Comparison of ENCODE assay signal across 8 cellular contexts in genomic region chr2:100381240-100381639, GRCh38. TPM values are rescaled to one million over a fixed set of nuclear protein-coding genes. Genes with fewer than 3 reads are reported as not detected.
DNase-seq lines count a peak whose midpoint lies in the region; ATAC-seq, FAIRE-seq and TF ChIP-seq lines count a peak whose summit lies in the region.

No MANE protein-coding gene starts in this region.

- CTCF ChIA-PET in endothelial cell of umbilical vein (lab: Charles Lee): interaction anchor here (0.6 to 12.1 kb wide), 56 partner anchors 9 to 1296 kb away, joined by 3 to 724 read pairs (median 5); partner anchors contain the start of gene CHST10

- H3K79me2 ChIP-seq in endothelial cell of umbilical vein (ENCODE audit: control insufficient read depth, insufficient read depth, low read length): no peaks in the 10 kb centered on the region

- H3K9me3 Mint-ChIP-seq in naive B cell: no peaks in the 10 kb centered on the region

- no peaks in the 10 kb centered on the region for H3K9me1 ChIP-seq in endothelial cell of umbilical vein (replicated peaks; ENCODE audit: control insufficient read depth, extremely low read depth, insufficient read depth, low read length)

- dilution Hi-C loops in endothelial cell of umbilical vein (cut with MboI; ENCODE audit: extremely low pct_ligation_motif_present, low sequenced_read_pairs): no loop called here

- no peak overlapping the region for H3K27ac ChIP-seq in endothelial cell of umbilical vein (ENCODE audit: insufficient read depth, low read depth, low read length)

- no peak overlapping the region for H3K4me2 ChIP-seq in endothelial cell of umbilical vein (ENCODE audit: insufficient read depth, low read length)

- no peaks in the 10 kb centered on the region for H4K20me1 ChIP-seq in endothelial cell of umbilical vein (replicated peaks; ENCODE audit: control insufficient read depth, extremely low read depth, insufficient read depth, low read length)

- POLR2A ChIA-PET in endothelial cell of umbilical vein (lab: Charles Lee): interaction anchor here (0.9 kb wide), 1 partner anchor 119 kb away, joined by 6 read pairs; no protein-coding TSS in a partner anchor

- H3K36me3 Mint-ChIP-seq in naive B cell: no peaks in the 10 kb centered on the region

- no TSS peak for BruUV-seq in endothelial cell of umbilical vein (replicated peaks; lab: Mats Ljungman, UMichigan)

- H3K27me3 ChIP-seq in endothelial cell of umbilical vein (ENCODE audit: control insufficient read depth in 2 of 2, insufficient read depth in 2 of 2, low read length in 2 of 2): peaks cover 4 to 6% of the 10 kb centered on the region in 2 experiments

- TF ChIP-seq CTCF in GM13976 (IDR thresholded peaks at IDR 0.05; ENCODE audit: borderline replicate concordance, control extremely low read depth, extremely low read depth, insufficient read depth, missing control alignments) (peak; percentile 76), endothelial cell of umbilical vein (IDR thresholded peaks at IDR 0.05; ENCODE audit: extremely low read depth in 1 of 2, insufficient read depth in 1 of 2, low read depth in 1 of 2, low read length in 2 of 2) (peak; percentile 81 to 87)

- no peaks in the 10 kb centered on the region for H3K36me3 ChIP-seq in endothelial cell of umbilical vein (ENCODE audit: control insufficient read depth in 2 of 2, extremely low read depth in 1 of 2, insufficient read depth in 2 of 2, low read length in 2 of 2)

- no peak overlapping the region for H3K4me3 Mint-ChIP-seq in naive B cell

- peak; percentile 66 for ATAC-seq in HG03571 (IDR thresholded peaks at IDR 0.05; ENCODE audit: unreplicated experiment)
- ATAC-seq in naive B cell (ENCODE audit: low read depth in 2 of 2): peak; percentile 98

- peaks cover 7 to 13% (median 7%) of the 10 kb centered on the region in 3 donors for H3K4me1 Mint-ChIP-seq in naive B cell

- peak overlapping the region in 1 of 6 donors; percentile 11 for H3K27ac Mint-ChIP-seq in naive B cell

- H3K4me1 ChIP-seq in endothelial cell of umbilical vein (ENCODE audit: control insufficient read depth, extremely low read depth, insufficient read depth, low read length): no peaks in the 10 kb centered on the region

- in situ Hi-C loops in GM13976 (cut with MboI; ENCODE audit: low sequenced_read_pairs, unreplicated experiment): loop anchor here (10.0 kb wide), 1 partner anchor 116 kb away; no protein-coding TSS in a partner anchor

- FAIRE-seq in A204.1 (lab: Jason Lieb, UNC) (peak; percentile 47), endothelial cell of umbilical vein (lab: Jason Lieb, UNC) (peak; percentile 78)

- H3K27me3 Mint-ChIP-seq in naive B cell: peaks cover 0 to 5% (median 0%) of the 10 kb centered on the region in 3 donors

- no peak overlapping the region for H3K4me3 ChIP-seq in endothelial cell of umbilical vein (replicated peaks in 1 of 3; ENCODE audit: insufficient read depth in 1 of 3, low read depth in 1 of 3, low read length in 3 of 3)

- no peak for TF ChIP-seq POLR2A in endothelial cell of umbilical vein (IDR thresholded peaks at IDR 0.05; ENCODE audit: low read depth, low read length)

- no peak overlapping the region for H3K9ac ChIP-seq in endothelial cell of umbilical vein (replicated peaks; ENCODE audit: extremely low read depth, insufficient read depth, low read length)

- DNase-seq in GM13976 (ENCODE audit: low spot score) (peak; percentile 62), NOMO-1 treated with DMSO at 0.1 percent for 48 hours (lab: John Stamatoyannopoulos, UW; ENCODE audit: unreplicated experiment) (peak; percentile 93), endothelial cell of umbilical vein (ENCODE audit: low read depth, low spot score) (peak; percentile 81), naive B cell (peak; percentile 86)
- peak; percentile 87 for DNase-seq in activated CD8-positive, alpha-beta memory T cell treated with anti-CD3 and anti-CD28 coated beads for 24 hours
- DNase-seq in stimulated activated CD8-positive, alpha-beta memory T cell treated with anti-CD3 and anti-CD28 coated beads, Interleukin-7, amount 100 ng/mL, for 4 hours (ENCODE audit: low read depth in 2 of 2): peak; percentile 41 to 52

- no peak overlapping the region for H2AFZ ChIP-seq in endothelial cell of umbilical vein (ENCODE audit: low read depth, low read length)

- intact Hi-C loops in endothelial cell of umbilical vein (cut with micrococcal nuclease): loop anchor here (1.0 to 10.0 kb wide), 3 partner anchors 118 to 824 kb away; no protein-coding TSS in a partner anchor

- H3K9me3 ChIP-seq in endothelial cell of umbilical vein (replicated peaks; ENCODE audit: control insufficient read depth, insufficient read depth, low read length): no peaks in the 10 kb centered on the region

TF ChIP-seq in endothelial cell of umbilical vein, 7 proteins besides CTCF, POLR2A, EP300 and RAD21:
- TF ChIP-seq FOS (IDR thresholded peaks at IDR 0.05; ENCODE audit: borderline replicate concordance, insufficient read depth, low read length) (no peak), POLR2AphosphoS5 (IDR thresholded peaks at IDR 0.05; ENCODE audit: insufficient read depth, low read depth, low read length) (no peak)

RNA-seq across cellular contexts. Expression of gene CHST10, which starts 36.2 kb away (rescaled TPM):
- total RNA-seq in endothelial cell of umbilical vein: 12.3 and 13.1 TPM in 2 replicates
- 10.8 and 11.1 TPM in 2 replicates for polyA plus RNA-seq in endothelial cell of umbilical vein
- 12.4 and 15.7 TPM in 2 replicates for polyA plus RNA-seq in endothelial cell of umbilical vein (2011; cell fraction: cytosol; rRNA removed)
- 18.2 and 21.3 TPM in 2 replicates for polyA plus RNA-seq in endothelial cell of umbilical vein (2011; cell fraction: nucleus; rRNA removed)
- polyA plus RNA-seq in endothelial cell of umbilical vein (2012): 12.8 and 13.7 TPM in 2 replicates
- 15.3 and 23.4 TPM in 2 replicates for polyA minus RNA-seq in endothelial cell of umbilical vein
- polyA minus RNA-seq in endothelial cell of umbilical vein (2011; cell fraction: cytosol; rRNA and poly(A)+ RNA removed): 3.1 TPM
- polyA minus RNA-seq in endothelial cell of umbilical vein (2011; cell fraction: nucleus; rRNA and poly(A)+ RNA removed): 9.2 and 10.8 TPM in 2 replicates
- polyA plus RNA-seq in naive B cell (ENCODE audit: low read depth in 6 of 6): 1 to 10 TPM; 3.9 to 9.5 (median 5.8) TPM

RNA-seq across cellular contexts. Expression of gene LONRF2, which starts 58.9 kb away (rescaled TPM):
- total RNA-seq in endothelial cell of umbilical vein: not detected in 2 replicates
- polyA plus RNA-seq in endothelial cell of umbilical vein (0.03 TPM in 1 of 2 replicates, not detected in the other), naive B cell (ENCODE audit: low read depth in 6 of 6) (not detected)
- polyA plus RNA-seq in endothelial cell of umbilical vein (2011; cell fraction: cytosol; rRNA removed): 0.01 TPM in 1 of 2 replicates, not detected in the other
- polyA plus RNA-seq in endothelial cell of umbilical vein (2011; cell fraction: nucleus; rRNA removed): 0.03 TPM in 2 replicates
- polyA plus RNA-seq in endothelial cell of umbilical vein (2012): 0.03 TPM in 1 of 2 replicates, not detected in the other
- 0.02 and 0.11 TPM in 2 replicates for polyA minus RNA-seq in endothelial cell of umbilical vein
- 0.41 TPM for polyA minus RNA-seq in endothelial cell of umbilical vein (2011; cell fraction: cytosol; rRNA and poly(A)+ RNA removed)
- not detected in 2 replicates for polyA minus RNA-seq in endothelial cell of umbilical vein (2011; cell fraction: nucleus; rRNA and poly(A)+ RNA removed)
